Comparison of ENCODE assay signal across 10 cellular contexts in the genomic region with DNA sequence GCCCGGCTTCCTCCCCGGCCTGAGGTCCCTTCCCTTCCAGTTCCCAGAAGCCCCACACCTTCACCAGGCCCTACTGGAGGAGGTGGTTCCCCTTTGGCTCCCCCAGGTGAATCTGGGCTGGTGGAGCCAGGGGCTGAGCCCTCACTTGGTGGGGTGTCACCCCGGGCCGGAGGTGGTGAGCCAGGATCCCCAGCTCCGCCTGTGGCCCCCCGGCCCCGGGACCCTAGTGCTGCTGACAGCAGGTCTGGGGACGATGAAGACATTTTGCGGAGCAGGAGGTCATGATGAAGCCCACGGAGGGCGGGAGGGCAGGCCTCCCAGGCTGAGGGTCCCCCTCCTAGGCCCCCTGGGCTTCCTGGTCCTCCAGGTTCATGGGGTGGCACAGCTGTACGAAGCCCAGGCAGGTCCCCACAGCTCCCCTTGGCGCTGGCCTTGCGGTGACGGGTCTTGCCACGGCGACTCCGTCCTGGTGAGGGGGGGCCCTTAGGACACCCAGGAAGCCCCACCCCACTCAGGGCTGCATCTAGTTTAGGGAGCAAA. TPM values are rescaled to one million over a fixed set of nuclear protein-coding genes. Genes with fewer than 3 reads are reported as not detected.
DNase-seq lines count a peak whose midpoint lies in the region; FAIRE-seq and TF ChIP-seq lines count a peak whose summit lies in the region.
"Had no signal": no experiment of that assay in that cellular context is flagged by ENCODE, and none has a peak within 500 bp of the region (broad histone marks: within the 10 kb centered on the region; RNA-seq: fewer than 3 reads in every experiment).

No MANE protein-coding gene starts in this region.

- TF ChIP-seq EP300 in esophagus muscularis mucosa (IDR thresholded peaks at IDR 0.05): no peak

- H3K4me1 Mint-ChIP-seq in progenitor cell of endocrine pancreas (ENCODE audit: low read depth): peaks cover 14% of the 10 kb centered on the region
- H3K4me1 Mint-ChIP-seq in T-helper 2 cell treated with Interferon-gamma antibody and Interleukin-4, amounts not matched to agents 5 μg/mL and 100 μg/mL, for 36 hours (ENCODE audit: low read depth): no peaks in the 10 kb centered on the region

- no peaks in the 10 kb centered on the region for H3K27me3 ChIP-seq in esophagus muscularis mucosa
- H3K27me3 ChIP-seq: tibial artery had no signal

- TF ChIP-seq POLR2A in NB4 (IDR thresholded peaks at IDR 0.05; ENCODE audit: extremely low read depth, insufficient read length) (no peak), esophagus muscularis mucosa (IDR thresholded peaks at IDR 0.05; ENCODE audit: low read depth) (no peak)

- intact Hi-C loops in esophagus muscularis mucosa (cut with DNase I): no loop called here

- H3K4me1 ChIP-seq in esophagus muscularis mucosa: peaks cover 16 to 42% (median 30%) of the 10 kb centered on the region in 4 donors

- FAIRE-seq in HTR-8/SVneo (lab: Jason Lieb, UNC): no peak
- FAIRE-seq: frontal cortex had no signal

- H3K27ac Mint-ChIP-seq in progenitor cell of endocrine pancreas: peak overlapping the region; percentile 21
- H3K27ac Mint-ChIP-seq in T-helper 2 cell treated with Interferon-gamma antibody and Interleukin-4, amounts not matched to agents 5 μg/mL and 100 μg/mL, for 36 hours: no peak overlapping the region

- H3K4me3 Mint-ChIP-seq in progenitor cell of endocrine pancreas (ENCODE audit: low read depth): no peak overlapping the region
- no peak overlapping the region for H3K4me3 Mint-ChIP-seq in T-helper 2 cell treated with Interferon-gamma antibody and Interleukin-4, amounts not matched to agents 5 μg/mL and 100 μg/mL, for 36 hours

- 82% methylated on average over 9 of the region's 18 CpGs for WGBS in esophagus muscularis mucosa

- TF ChIP-seq CTCF in NB4 (IDR thresholded peaks at IDR 0.05; ENCODE audit: low read depth, low read length): no peak
- no peak for TF ChIP-seq CTCF in esophagus muscularis mucosa (IDR thresholded peaks at IDR 0.05)
- TF ChIP-seq CTCF in progenitor cell of endocrine pancreas (IDR thresholded peaks at IDR 0.05; ENCODE audit: unreplicated experiment): no peak

- H3K27ac ChIP-seq in esophagus muscularis mucosa (replicated peaks in 1 of 4): peak overlapping the region; percentile 13 to 62 (median 40)

- DNase-seq in NB4 (ENCODE audit: low read depth) (peak; percentile 37), esophagus muscularis mucosa (ENCODE audit: extremely low spot score) (no peak), progenitor cell of endocrine pancreas (ENCODE audit: low spot score, unreplicated experiment) (no peak), HTR-8/SVneo (ENCODE audit: insufficient read length, low spot score) (no peak)
- DNase-seq in activated CD4-positive, alpha-beta T cell treated with anti-CD3 and anti-CD28 coated beads, Interleukin-2, amount 50 U/mL, for 48 hours: no peak
- no peak for DNase-seq in T-helper 2 cell treated with Interferon-gamma antibody and Interleukin-4, amounts not matched to agents 5 μg/mL and 100 μg/mL, for 36 hours (ENCODE audit: low spot score)
- DNase-seq: activated naive CD4-positive, alpha-beta T cell had no signal

- H3K36me3 ChIP-seq in esophagus muscularis mucosa: peaks cover 28 to 100% (median 94%) of the 10 kb centered on the region in 4 donors

- H3K4me3 ChIP-seq in NB4 (ENCODE audit: low read depth, low read length) (no peak overlapping the region), esophagus muscularis mucosa (no peak overlapping the region)
- H3K4me3 ChIP-seq: tibial artery had no signal

- no peaks in the 10 kb centered on the region for H3K9me3 ChIP-seq in esophagus muscularis mucosa
- H3K9me3 ChIP-seq: tibial artery had no signal

- H3K36me3 Mint-ChIP-seq in progenitor cell of endocrine pancreas (ENCODE audit: insufficient read depth): peaks cover 17% of the 10 kb centered on the region
- peaks cover 58% of the 10 kb centered on the region for H3K36me3 Mint-ChIP-seq in T-helper 2 cell treated with Interferon-gamma antibody and Interleukin-4, amounts not matched to agents 5 μg/mL and 100 μg/mL, for 36 hours (ENCODE audit: low read depth)

- H3K9me3 Mint-ChIP-seq in progenitor cell of endocrine pancreas (ENCODE audit: low read depth): no peaks in the 10 kb centered on the region
- H3K9me3 Mint-ChIP-seq in T-helper 2 cell treated with Interferon-gamma antibody and Interleukin-4, amounts not matched to agents 5 μg/mL and 100 μg/mL, for 36 hours: no peaks in the 10 kb centered on the region

- no peaks in the 10 kb centered on the region for H3K27me3 Mint-ChIP-seq in progenitor cell of endocrine pancreas
- H3K27me3 Mint-ChIP-seq in T-helper 2 cell treated with Interferon-gamma antibody and Interleukin-4, amounts not matched to agents 5 μg/mL and 100 μg/mL, for 36 hours (ENCODE audit: low read depth): no peaks in the 10 kb centered on the region

RNA-seq across cellular contexts. Expression of gene MAP3K12, which starts 16.6 kb away (rescaled TPM):
- 10 to 100 TPM; 12.6 to 20.1 (median 18.9) TPM for total RNA-seq in esophagus muscularis mucosa
- total RNA-seq in progenitor cell of endocrine pancreas: 11.9 and 17.0 TPM in 2 replicates

RNA-seq across cellular contexts. Expression of gene TARBP2, which starts 18.4 kb away (rescaled TPM):
- 10 to 100 TPM; 12.7 to 16.6 (median 12.9) TPM for total RNA-seq in esophagus muscularis mucosa
- 60.2 and 61.5 TPM in 2 replicates for total RNA-seq in progenitor cell of endocrine pancreas

RNA-seq across cellular contexts. Expression of gene NPFF, which starts 24.6 kb away (rescaled TPM):
- total RNA-seq in esophagus muscularis mucosa (not detected), progenitor cell of endocrine pancreas (not detected in 2 replicates)
- total RNA-seq: frontal cortex, renal cortical epithelial cell had no signal

RNA-seq across cellular contexts. Expression of gene PCBP2, which starts 30.8 kb away (rescaled TPM):
- total RNA-seq in esophagus muscularis mucosa (100 to 1,000 TPM; 275 to 374 (median 365) TPM), progenitor cell of endocrine pancreas (1,366 and 1,400 TPM in 2 replicates)

RNA-seq across cellular contexts. Expression of gene PRR13, which starts 41.2 kb away (rescaled TPM):
- total RNA-seq in esophagus muscularis mucosa (10 to 100 TPM; 47.8 to 77.6 (median 65.3) TPM), progenitor cell of endocrine pancreas (101 and 106 TPM in 2 replicates)
